Comparison of ENCODE assay signal across 11 cellular contexts in the genomic region with DNA sequence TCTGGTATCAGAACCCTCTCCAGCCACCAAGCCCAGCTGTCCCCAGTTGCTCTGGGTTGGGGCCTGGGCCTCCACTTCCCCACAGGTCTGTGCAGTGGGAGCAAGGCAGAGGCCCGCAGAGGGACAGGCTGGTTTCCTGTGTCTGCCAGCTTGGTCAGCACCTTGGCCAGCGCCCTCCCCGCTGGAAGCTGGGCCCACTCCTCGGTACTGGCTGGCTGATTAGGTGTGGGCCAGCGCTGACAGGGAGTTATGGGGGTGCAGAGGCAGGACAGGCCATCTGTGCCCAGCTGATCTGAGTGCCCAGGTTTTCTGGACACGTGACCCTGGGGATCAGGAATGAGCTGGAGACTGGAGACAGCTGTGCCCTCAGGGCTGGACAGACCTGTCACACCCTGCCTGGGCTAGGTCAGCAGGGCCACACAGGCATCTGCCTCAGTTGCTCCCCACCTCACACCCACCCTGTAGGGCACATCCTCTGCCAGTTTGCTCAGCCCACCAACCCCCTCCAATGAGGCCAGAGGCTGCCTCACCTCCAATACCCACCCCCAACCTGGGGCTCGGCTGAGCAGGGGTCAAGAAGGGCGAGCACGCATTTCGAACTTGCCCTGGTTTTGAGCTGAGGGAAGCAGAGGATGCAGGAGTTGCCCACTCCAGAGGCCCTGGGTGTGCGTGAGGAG.
DNase-seq lines count a peak whose midpoint lies in the region; ATAC-seq, FAIRE-seq and TF ChIP-seq lines count a peak whose summit lies in the region.
"Had no signal": no experiment of that assay in that cellular context is flagged by ENCODE, and none has a peak within 500 bp of the region (broad histone marks: within the 10 kb centered on the region; RNA-seq: fewer than 3 reads in every experiment).

No MANE protein-coding gene starts in this region.

- H3K4me2 ChIP-seq in HepG2 (ENCODE audit: low read depth, low read length): no peak overlapping the region

- H4K20me1 ChIP-seq in HepG2 (ENCODE audit: insufficient read depth, low read length): no peaks in the 10 kb centered on the region

- 0% methylated on average over 2 of the region's 11 CpGs for WGBS in HepG2 (ENCODE audit: low lambda C conversion rate)

- TF ChIP-seq CTCF in 22Rv1 (IDR thresholded peaks at IDR 0.05): no peak
- TF ChIP-seq CTCF in HEK293 (tag by site-specific recombination; IDR thresholded peaks at IDR 0.05): no peak
- TF ChIP-seq CTCF in HepG2 (CRISPR knock-in tag; IDR thresholded peaks at IDR 0.05): 0 out of 2 replicates have a peak, but pooled peaks have one; percentile 15

- no peak overlapping the region for H3K9ac ChIP-seq in HepG2 (ENCODE audit: insufficient read depth, low read depth, low read length)

- CTCF ChIA-PET in HEK293 (lab: Yijun Ruan, JAX): interaction anchor here (0.6 to 3.4 kb wide), 5 partner anchors 19 to 298 kb away, joined by 3 to 10 read pairs (median 3); no protein-coding TSS in a partner anchor
- CTCF ChIA-PET in HepG2 (lab: Yijun Ruan, JAX; ENCODE audit: low intra/inter-chr PET ratio, low total read pairs): no interaction called here

- H3K27ac ChIP-seq in 22Rv1: peak overlapping the region; percentile 86
- H3K27ac ChIP-seq in HEK293 (ENCODE audit: extremely low read depth, low read depth, low read length): no peak overlapping the region
- H3K27ac ChIP-seq in HepG2 (ENCODE audit: extremely low read length, insufficient read depth, low read length): no peak overlapping the region

- no peak overlapping the region for H2AFZ ChIP-seq in HepG2 (ENCODE audit: low read length)

- intact Hi-C loops in HepG2 (cut with micrococcal nuclease; ENCODE audit: unreplicated experiment): no loop called here

- FAIRE-seq in HepG2 (lab: Jason Lieb, UNC): no peak

- peak; percentile 71 for ATAC-seq in HepG2
- ATAC-seq in GM18873 (IDR thresholded peaks at IDR 0.05; ENCODE audit: low FRiP score, unreplicated experiment): no peak

- H3K36me3 ChIP-seq in HEK293 (ENCODE audit: control insufficient read depth in 2 of 2, insufficient read depth in 1 of 2, low read length in 2 of 2) (no peaks in the 10 kb centered on the region), HepG2 (replicated peaks in 1 of 2; ENCODE audit: control insufficient read depth in 1 of 2, insufficient read depth in 2 of 2, low read length in 2 of 2) (no peaks in the 10 kb centered on the region)

- TF ChIP-seq POLR2A in HepG2 (IDR thresholded peaks at IDR 0.05; ENCODE audit: insufficient read depth in 1 of 2, low read depth in 2 of 2, low read length in 2 of 2): no peak

- BruUV-seq in HepG2 (replicated peaks; lab: Mats Ljungman, UMichigan): no TSS peak

- peaks cover 0 to 2% of the 10 kb centered on the region in 2 experiments; a peak in 2 of 5 replicates for H3K27me3 ChIP-seq in HepG2 (ENCODE audit: control insufficient read depth in 1 of 2, insufficient read depth in 2 of 2, low read length in 2 of 2)

- TF ChIP-seq EP300 in HepG2 (IDR thresholded peaks at IDR 0.05; ENCODE audit: low read depth in 2 of 2, low read length in 2 of 2) (no peak), HepG2 (CRISPR knock-in tag; IDR thresholded peaks at IDR 0.05; ENCODE audit: borderline replicate concordance) (no peak)

- peak; percentile 83 for DNase-seq in astrocyte of the hippocampus (ENCODE audit: low read depth, low spot score)
- peak; percentile 35 for DNase-seq in HepG2 (ENCODE audit: low spot score)
- no peak for DNase-seq in hippocampal formation (lab: John Stamatoyannopoulos, UW)
- DNase-seq in SKM-1 (lab: John Stamatoyannopoulos, UW; ENCODE audit: unreplicated experiment): no peak
- no peak for DNase-seq in effector CD4-positive, alpha-beta T cell
- DNase-seq: anterior cingulate cortex, C1 segment of cervical spinal cord, NCI-H1092 treated with DMSO at 0.1 percent for 48 hours had no signal

- no peaks in the 10 kb centered on the region for H3K9me3 ChIP-seq in HEK293 (ENCODE audit: control insufficient read depth, insufficient read depth, low read depth, low read length)
- H3K9me3 ChIP-seq in HepG2 (ENCODE audit: low read length): no peaks in the 10 kb centered on the region

- POLR2A ChIA-PET in HEK293 (lab: Yijun Ruan, JAX) (no interaction called here), HepG2 (lab: Yijun Ruan, JAX) (no interaction called here)

- H3K79me2 ChIP-seq in HepG2 (ENCODE audit: insufficient read depth, low read length): no peaks in the 10 kb centered on the region

- H3K4me1 ChIP-seq in HEK293 (ENCODE audit: control insufficient read depth, insufficient read depth, low read length) (peaks cover 3% of the 10 kb centered on the region; the same call in 1 of the 2 replicates), HepG2 (ENCODE audit: insufficient read depth, low read length) (peaks cover 9% of the 10 kb centered on the region)

- in situ Hi-C loops in HepG2 (cut with HindIII; ENCODE audit: extremely low pct_ligation_motif_present, low pct_unique_long_range_greater_than_20kb): no loop called here

- no peak for TF ChIP-seq RAD21 in HepG2 (CRISPR knock-in tag; IDR thresholded peaks at IDR 0.05)

- H3K4me3 ChIP-seq in HEK293 (ENCODE audit: low read depth, low read length) (no peak overlapping the region), HepG2 (replicated peaks in 1 of 3; ENCODE audit: insufficient read depth in 1 of 3, low read depth in 2 of 3, low read length in 3 of 3) (no peak overlapping the region)

TF ChIP-seq in HEK293, 187 proteins besides CTCF, POLR2A, EP300 and RAD21 (continues in another document):
- TF ChIP-seq, protein P1, sequence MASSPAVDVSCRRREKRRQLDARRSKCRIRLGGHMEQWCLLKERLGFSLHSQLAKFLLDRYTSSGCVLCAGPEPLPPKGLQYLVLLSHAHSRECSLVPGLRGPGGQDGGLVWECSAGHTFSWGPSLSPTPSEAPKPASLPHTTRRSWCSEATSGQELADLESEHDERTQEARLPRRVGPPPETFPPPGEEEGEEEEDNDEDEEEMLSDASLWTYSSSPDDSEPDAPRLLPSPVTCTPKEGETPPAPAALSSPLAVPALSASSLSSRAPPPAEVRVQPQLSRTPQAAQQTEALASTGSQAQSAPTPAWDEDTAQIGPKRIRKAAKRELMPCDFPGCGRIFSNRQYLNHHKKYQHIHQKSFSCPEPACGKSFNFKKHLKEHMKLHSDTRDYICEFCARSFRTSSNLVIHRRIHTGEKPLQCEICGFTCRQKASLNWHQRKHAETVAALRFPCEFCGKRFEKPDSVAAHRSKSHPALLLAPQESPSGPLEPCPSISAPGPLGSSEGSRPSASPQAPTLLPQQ (tag by site-specific recombination; IDR thresholded peaks at IDR 0.05): peak; percentile 49

TF ChIP-seq in HepG2, 621 proteins besides CTCF, POLR2A, EP300 and RAD21 (continues in another document):
- TF ChIP-seq, protein P2, sequence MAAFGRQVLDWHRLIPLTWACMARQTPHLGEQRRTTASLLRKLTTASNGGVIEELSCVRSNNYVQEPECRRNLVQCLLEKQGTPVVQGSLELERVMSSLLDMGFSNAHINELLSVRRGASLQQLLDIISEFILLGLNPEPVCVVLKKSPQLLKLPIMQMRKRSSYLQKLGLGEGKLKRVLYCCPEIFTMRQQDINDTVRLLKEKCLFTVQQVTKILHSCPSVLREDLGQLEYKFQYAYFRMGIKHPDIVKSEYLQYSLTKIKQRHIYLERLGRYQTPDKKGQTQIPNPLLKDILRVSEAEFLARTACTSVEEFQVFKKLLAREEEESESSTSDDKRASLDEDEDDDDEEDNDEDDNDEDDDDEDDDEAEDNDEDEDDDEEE (CRISPR knock-in tag; IDR thresholded peaks at IDR 0.05): peak; percentile 92
- peak; percentile 47; the same call in 1 of the 2 replicates for TF ChIP-seq SIX4 (CRISPR knock-in tag; IDR thresholded peaks at IDR 0.05)
- no peak for TF ChIP-seq SP1 (IDR thresholded peaks at IDR 0.05)
- peak; percentile 39; the same call in 1 of the 2 replicates for TF ChIP-seq SP1 (CRISPR knock-in tag; IDR thresholded peaks at IDR 0.05)
- peak; percentile 85 for TF ChIP-seq ZNF331 (CRISPR knock-in tag; IDR thresholded peaks at IDR 0.05)
- 0 out of 2 replicates have a peak, but pooled peaks have one; percentile 70 for TF ChIP-seq ZSCAN12 (CRISPR knock-in tag; IDR thresholded peaks at IDR 0.05)
- TF ChIP-seq ZNF253 (CRISPR knock-in tag; IDR thresholded peaks at IDR 0.05; ENCODE audit: borderline replicate concordance): 0 out of 2 replicates have a peak, but pooled peaks have one; percentile 69
- TF ChIP-seq, protein P3, sequence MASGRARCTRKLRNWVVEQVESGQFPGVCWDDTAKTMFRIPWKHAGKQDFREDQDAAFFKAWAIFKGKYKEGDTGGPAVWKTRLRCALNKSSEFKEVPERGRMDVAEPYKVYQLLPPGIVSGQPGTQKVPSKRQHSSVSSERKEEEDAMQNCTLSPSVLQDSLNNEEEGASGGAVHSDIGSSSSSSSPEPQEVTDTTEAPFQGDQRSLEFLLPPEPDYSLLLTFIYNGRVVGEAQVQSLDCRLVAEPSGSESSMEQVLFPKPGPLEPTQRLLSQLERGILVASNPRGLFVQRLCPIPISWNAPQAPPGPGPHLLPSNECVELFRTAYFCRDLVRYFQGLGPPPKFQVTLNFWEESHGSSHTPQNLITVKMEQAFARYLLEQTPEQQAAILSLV (CRISPR knock-in tag; IDR thresholded peaks at IDR 0.05; ENCODE audit: borderline replicate concordance): peak; percentile 68; the same call in 1 of the 2 replicates
- peak; percentile 83; the same call in 1 of the 2 replicates for TF ChIP-seq ZBTB20 (CRISPR knock-in tag; IDR thresholded peaks at IDR 0.05; ENCODE audit: borderline replicate concordance, low read depth)
- TF ChIP-seq FIP1L1 (IDR thresholded peaks at IDR 0.05; ENCODE audit: borderline replicate concordance, insufficient read depth, low read depth, low read length): no peak
- TF ChIP-seq, protein P4, sequence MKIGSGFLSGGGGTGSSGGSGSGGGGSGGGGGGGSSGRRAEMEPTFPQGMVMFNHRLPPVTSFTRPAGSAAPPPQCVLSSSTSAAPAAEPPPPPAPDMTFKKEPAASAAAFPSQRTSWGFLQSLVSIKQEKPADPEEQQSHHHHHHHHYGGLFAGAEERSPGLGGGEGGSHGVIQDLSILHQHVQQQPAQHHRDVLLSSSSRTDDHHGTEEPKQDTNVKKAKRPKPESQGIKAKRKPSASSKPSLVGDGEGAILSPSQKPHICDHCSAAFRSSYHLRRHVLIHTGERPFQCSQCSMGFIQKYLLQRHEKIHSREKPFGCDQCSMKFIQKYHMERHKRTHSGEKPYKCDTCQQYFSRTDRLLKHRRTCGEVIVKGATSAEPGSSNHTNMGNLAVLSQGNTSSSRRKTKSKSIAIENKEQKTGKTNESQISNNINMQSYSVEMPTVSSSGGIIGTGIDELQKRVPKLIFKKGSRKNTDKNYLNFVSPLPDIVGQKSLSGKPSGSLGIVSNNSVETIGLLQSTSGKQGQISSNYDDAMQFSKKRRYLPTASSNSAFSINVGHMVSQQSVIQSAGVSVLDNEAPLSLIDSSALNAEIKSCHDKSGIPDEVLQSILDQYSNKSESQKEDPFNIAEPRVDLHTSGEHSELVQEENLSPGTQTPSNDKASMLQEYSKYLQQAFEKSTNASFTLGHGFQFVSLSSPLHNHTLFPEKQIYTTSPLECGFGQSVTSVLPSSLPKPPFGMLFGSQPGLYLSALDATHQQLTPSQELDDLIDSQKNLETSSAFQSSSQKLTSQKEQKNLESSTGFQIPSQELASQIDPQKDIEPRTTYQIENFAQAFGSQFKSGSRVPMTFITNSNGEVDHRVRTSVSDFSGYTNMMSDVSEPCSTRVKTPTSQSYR (CRISPR knock-in tag; IDR thresholded peaks at IDR 0.05; ENCODE audit: borderline replicate concordance): peak; percentile 52

Comparison
In these comparisons a context has a peak if more than half of its experiments do, and no peak if none do; other contexts are left out.
1. DNase-seq: peak in astrocyte of the hippocampus (single experiment) and HepG2 (single experiment); none in hippocampal formation (0 of 2), SKM-1 (single experiment) and effector CD4-positive, alpha-beta T cell (single experiment).